Comparison of ENCODE assay signal across 8 cellular contexts in genomic region chr5:52657231-52657645, GRCh38.
A peak's percentile ranks its signal among the peaks of the same experiment; 100 is the strongest.
DNase-seq lines count a peak whose midpoint lies in the region; ATAC-seq and TF ChIP-seq lines count a peak whose summit lies in the region.

No MANE protein-coding gene starts in this region.

- WGBS in heart left ventricle, 4 donors = 3 to 6% (median 5%) methylated on average over 3 of the region's 3 CpGs

- H3K27me3 ChIP-seq in heart left ventricle (peaks cover 0 to 20% (median 0%) of the 10 kb centered on the region in 9 donors), MM.1S (replicated peaks; ENCODE audit: insufficient read depth, low read length) (no peaks in the 10 kb centered on the region)

- no peak for ATAC-seq in heart left ventricle
- ATAC-seq in left cardiac atrium = no peak

- TF ChIP-seq CTCF in heart left ventricle (IDR thresholded peaks at IDR 0.05) (peak; percentile 50 to 73 (median 63)), MM.1S (IDR thresholded peaks at IDR 0.05; ENCODE audit: low read length) (peak; percentile 56)

- H3K9me2 ChIP-seq in MM.1S (replicated peaks; ENCODE audit: insufficient read depth, low read length) = no peaks in the 10 kb centered on the region

- H4K20me1 ChIP-seq in MM.1S (ENCODE audit: insufficient read depth, low read length) = no peaks in the 10 kb centered on the region

- TF ChIP-seq POLR2A in heart left ventricle (IDR thresholded peaks at IDR 0.05) = no peak

- no peaks in the 10 kb centered on the region for H3F3A ChIP-seq in MM.1S (ENCODE audit: insufficient read depth, low read length)

- H3K4me1 ChIP-seq in heart left ventricle (peaks cover 0 to 11% (median 0%) of the 10 kb centered on the region in 12 donors), MM.1S (ENCODE audit: low read length) (no peaks in the 10 kb centered on the region)

- intact Hi-C loops in heart left ventricle (cut with DNase I) = loop anchor here in 8 of 10 donors (5.0 to 10.0 kb wide), 3 partner anchors 1692 to 1700 kb away; no protein-coding TSS in a partner anchor
- intact Hi-C loops in left cardiac atrium (cut with DNase I) = loop anchor here (2.0 to 10.0 kb wide), 2 partner anchors 1692 to 1698 kb away; no protein-coding TSS in a partner anchor

- DNase-seq in heart left ventricle (no peak), left cardiac atrium (no peak), MM.1S (peak; percentile 69), SHP77 treated with DMSO at 0.1 percent for 48 hours (lab: John Stamatoyannopoulos, UW) (peak; percentile 7), fibroblast of the conjunctiva (ENCODE audit: low read depth) (peak; percentile 24), skeletal muscle cell (ENCODE audit: low read depth) (peak; percentile 4), GF-D8 (lab: John Stamatoyannopoulos, UW) (no peak)
- no peak for DNase-seq in activated CD8-positive, alpha-beta memory T cell treated with anti-CD3 and anti-CD28 coated beads, Interleukin-2, amount 50 U/mL, for 4 hours

- H3K36me3 ChIP-seq in heart left ventricle (no peaks in the 10 kb centered on the region), MM.1S (replicated peaks; ENCODE audit: insufficient read depth, low read length) (no peaks in the 10 kb centered on the region)

- no peak overlapping the region for H2AFZ ChIP-seq in MM.1S (ENCODE audit: low read length)

- no peak overlapping the region for H3K4me2 ChIP-seq in MM.1S (ENCODE audit: low read depth, low read length)

- H3K9me3 ChIP-seq in heart left ventricle = no peaks in the 10 kb centered on the region
- H3K9me3 ChIP-seq in MM.1S (replicated peaks; ENCODE audit: insufficient read depth, low read length) = no peaks in the 10 kb centered on the region

- H3K27ac ChIP-seq in heart left ventricle (no peak overlapping the region), MM.1S (ENCODE audit: low read length) (no peak overlapping the region)

- no peak overlapping the region for H3K9ac ChIP-seq in MM.1S (ENCODE audit: low read length)

- H3K79me2 ChIP-seq in MM.1S (ENCODE audit: low read length) = no peaks in the 10 kb centered on the region

- H3K4me3 ChIP-seq in heart left ventricle (no peak overlapping the region), MM.1S (ENCODE audit: low read length) (no peak overlapping the region), skeletal muscle cell (ENCODE audit: low read depth, low read length) (no peak overlapping the region)

Comparison
In these comparisons a context has a peak if more than half of its experiments do, and no peak if none do; other contexts are left out.
1. DNase-seq: peak in MM.1S (single experiment), SHP77 treated with DMSO at 0.1 percent for 48 hours (single experiment), fibroblast of the conjunctiva (single experiment) and skeletal muscle cell (single experiment); none in heart left ventricle (0 of 5), left cardiac atrium (single experiment), GF-D8 (single experiment) and activated CD8-positive, alpha-beta memory T cell treated with anti-CD3 and anti-CD28 coated beads, Interleukin-2, amount 50 U/mL, for 4 hours (single experiment).